12 cellular contexts compared by ENCODE assay signal in genomic region chr9:71490810-71491209, GRCh38.
DNase-seq lines count a peak whose midpoint lies in the region; ATAC-seq and TF ChIP-seq lines count a peak whose summit lies in the region.
"Had no signal": no experiment of that assay in that cellular context is flagged by ENCODE, and none has a peak within 500 bp of the region (broad histone marks: within the 10 kb centered on the region; RNA-seq: fewer than 3 reads in every experiment).

No MANE protein-coding gene starts in this region.

- H3K36me3 ChIP-seq in breast epithelium = no peaks in the 10 kb centered on the region
- H3K36me3 ChIP-seq in Loucy (ENCODE audit: insufficient read depth, low read length) = no peaks in the 10 kb centered on the region
- H3K36me3 ChIP-seq in aorta (ENCODE audit: control insufficient read depth in 1 of 2, insufficient read depth in 2 of 2, low read length in 1 of 2) = no peaks in the 10 kb centered on the region
- no peaks in the 10 kb centered on the region for H3K36me3 ChIP-seq in tibial artery
- no peaks in the 10 kb centered on the region for H3K36me3 ChIP-seq in lower lobe of right lung
- H3K36me3 ChIP-seq: BLaER1 treated with 17β-estradiol and CSF1 and Interleukin-3, amounts not matched to agents 10 nM and 100 nM had no signal

- no peaks in the 10 kb centered on the region for H3F3A ChIP-seq in Loucy (ENCODE audit: low read depth)

- H3K9me3 ChIP-seq in breast epithelium (no peaks in the 10 kb centered on the region), Loucy (ENCODE audit: insufficient read depth, low read depth, low read length) (no peaks in the 10 kb centered on the region), aorta (ENCODE audit: control insufficient read depth, low read length) (no peaks in the 10 kb centered on the region), tibial artery (no peaks in the 10 kb centered on the region), lower lobe of right lung (no peaks in the 10 kb centered on the region)

- H3K9ac ChIP-seq in Loucy (ENCODE audit: low read depth, low read length, poor library complexity, severe bottlenecking) = no peak overlapping the region
- H3K9ac ChIP-seq: BLaER1 treated with 17β-estradiol and CSF1 and Interleukin-3, amounts not matched to agents 10 nM and 100 nM; parathyroid adenoma had no signal

- H3K27ac Mint-ChIP-seq in MCF 10A (ENCODE audit: low read depth, unreplicated experiment) = no peak overlapping the region

- no peak overlapping the region for H3K4me3 ChIP-seq in breast epithelium
- no peak overlapping the region for H3K4me3 ChIP-seq in Loucy (ENCODE audit: low read length, poor library complexity, severe bottlenecking)
- no peak overlapping the region for H3K4me3 ChIP-seq in dorsolateral prefrontal cortex
- no peak overlapping the region for H3K4me3 ChIP-seq in aorta (ENCODE audit: low read length in 2 of 2)
- H3K4me3 ChIP-seq in tibial artery = no peak overlapping the region
- H3K4me3 ChIP-seq in lower lobe of right lung = no peak overlapping the region
- H3K4me3 ChIP-seq: BLaER1 treated with 17β-estradiol and CSF1 and Interleukin-3, amounts not matched to agents 10 nM and 100 nM had no signal

- H3K4me2 ChIP-seq in Loucy (ENCODE audit: low read depth, low read length, poor library complexity, severe bottlenecking) = no peak overlapping the region
- H3K4me2 ChIP-seq: BLaER1 treated with 17β-estradiol and CSF1 and Interleukin-3, amounts not matched to agents 10 nM and 100 nM had no signal

- TF ChIP-seq POLR2A in breast epithelium (IDR thresholded peaks at IDR 0.05) = no peak

- no peaks in the 10 kb centered on the region for H3K79me2 ChIP-seq in Loucy (ENCODE audit: insufficient read depth, low read length)
- H3K79me2 ChIP-seq: parathyroid adenoma had no signal

- 38 to 42% methylated on average over 2 of the region's 2 CpGs for WGBS in aorta, 2 donors

- TF ChIP-seq CTCF in MCF 10A (IDR thresholded peaks at IDR 0.05; ENCODE audit: unreplicated experiment) (peak; percentile 50), breast epithelium (IDR thresholded peaks at IDR 0.05) (no peak), Loucy (conservative IDR thresholded peaks at IDR 0.05; ENCODE audit: low read length) (peak; percentile 59), dorsolateral prefrontal cortex (IDR thresholded peaks at IDR 0.05 in 54 of 56, conservative IDR thresholded peaks at IDR 0.05 in 2 of 56; ENCODE audit: low read depth in 1 of 56, partially characterized antibody in 56 of 56) (peak in 30 of 56 donors; percentile 6 to 44 (median 26)), tibial artery (IDR thresholded peaks at IDR 0.05) (no peak), lower lobe of right lung (IDR thresholded peaks at IDR 0.05) (no peak)

- no peaks in the 10 kb centered on the region for H3K9me3 Mint-ChIP-seq in MCF 10A (ENCODE audit: unreplicated experiment)

- no peaks in the 10 kb centered on the region for H3K9me2 ChIP-seq in Loucy (replicated peaks; ENCODE audit: low read depth, low read length)

- no TSS peak for BruUV-seq in MCF 10A (replicated peaks; lab: Mats Ljungman, UMichigan)

- intact Hi-C loops in MCF 10A (cut with micrococcal nuclease) = loop anchor here (2.0 to 5.0 kb wide), 3 partner anchors 111 to 278 kb away; partner anchors contain the start of gene CEMIP2
- intact Hi-C loops in breast epithelium (cut with DNase I; ENCODE audit: low total_unique reads) = loop anchor here (2.0 kb wide), 1 partner anchor 42 kb away; no protein-coding TSS in a partner anchor
- intact Hi-C loops in dorsolateral prefrontal cortex (cut with DNase I) = no loop called here
- intact Hi-C loops in aorta (cut with DNase I) = no loop called here
- intact Hi-C loops in tibial artery (cut with DNase I; ENCODE audit: low total_unique reads) = no loop called here
- intact Hi-C loops in lower lobe of right lung (cut with DNase I) = no loop called here

- CTCF ChIA-PET in MCF 10A (lab: Yijun Ruan, JAX) = interaction anchor here (0.6 to 4.7 kb wide), 42 partner anchors 8 to 440 kb away, joined by 3 to 22 read pairs (median 4); partner anchors contain the start of gene CEMIP2

- H3K27me3 ChIP-seq in breast epithelium (no peaks in the 10 kb centered on the region), Loucy (ENCODE audit: insufficient read depth, low read length, poor library complexity, severe bottlenecking) (no peaks in the 10 kb centered on the region), dorsolateral prefrontal cortex (peaks cover 0 to 13% (median 0%) of the 10 kb centered on the region in 45 donors), aorta (ENCODE audit: control insufficient read depth in 1 of 2, insufficient read depth in 2 of 2, low read length in 1 of 2) (no peaks in the 10 kb centered on the region), tibial artery (peaks cover 0 to 4% of the 10 kb centered on the region in 2 donors), lower lobe of right lung (ENCODE audit: low read depth) (no peaks in the 10 kb centered on the region)
- H3K27me3 ChIP-seq: BLaER1 treated with 17β-estradiol and CSF1 and Interleukin-3, amounts not matched to agents 10 nM and 100 nM had no signal

- no peaks in the 10 kb centered on the region for H3K36me3 Mint-ChIP-seq in MCF 10A (ENCODE audit: insufficient read depth, unreplicated experiment)

- H3K27me3 Mint-ChIP-seq in MCF 10A (ENCODE audit: insufficient read depth, unreplicated experiment) = no peaks in the 10 kb centered on the region

- POLR2A ChIA-PET in MCF 10A (lab: Yijun Ruan, JAX) = interaction anchor here (0.7 to 1.7 kb wide), 3 partner anchors 15 to 276 kb away, joined by 3 to 5 read pairs (median 3); no protein-coding TSS in a partner anchor

- DNase-seq in MCF 10A (ENCODE audit: unreplicated experiment) = peak; percentile 33
- no peak for DNase-seq in breast epithelium (ENCODE audit: low spot score in 2 of 2)
- DNase-seq in dorsolateral prefrontal cortex = no peak
- DNase-seq in aorta = no peak
- no peak for DNase-seq in tibial artery
- no peak for DNase-seq in lower lobe of right lung
- no peak for DNase-seq in DMS153 (lab: John Stamatoyannopoulos, UW)
- DNase-seq: NCI-H524 treated with DMSO at 0.1 percent for 48 hours had no signal

- no peaks in the 10 kb centered on the region for H4K20me1 ChIP-seq in Loucy (ENCODE audit: insufficient read depth, low read length, poor library complexity, severe bottlenecking)
- H4K20me1 ChIP-seq: BLaER1 treated with 17β-estradiol and CSF1 and Interleukin-3, amounts not matched to agents 10 nM and 100 nM had no signal

- ATAC-seq in aorta (ENCODE audit: low FRiP score) (peak; percentile 48), lower lobe of right lung (no peak)
- ATAC-seq: activated CD4-positive, CD25-positive, alpha-beta regulatory T cell treated with anti-CD3 and anti-CD28 coated beads, Interleukin-2, amount 50 U/mL, for 24 hours had no signal

- H3K4me3 Mint-ChIP-seq in MCF 10A (ENCODE audit: unreplicated experiment) = no peak overlapping the region

- H3K4me1 Mint-ChIP-seq in MCF 10A (ENCODE audit: insufficient read depth, unreplicated experiment) = peaks cover 3% of the 10 kb centered on the region

- H2AFZ ChIP-seq in Loucy (ENCODE audit: low read length) = no peak overlapping the region
- H2AFZ ChIP-seq: parathyroid adenoma had no signal

- H3K4me1 ChIP-seq in breast epithelium = no peaks in the 10 kb centered on the region
- H3K4me1 ChIP-seq in Loucy (ENCODE audit: insufficient read depth, low read length, poor library complexity, severe bottlenecking) = no peaks in the 10 kb centered on the region
- no peaks in the 10 kb centered on the region for H3K4me1 ChIP-seq in aorta (ENCODE audit: control insufficient read depth in 1 of 2, insufficient read depth in 2 of 2, low read length in 2 of 2)
- no peaks in the 10 kb centered on the region for H3K4me1 ChIP-seq in tibial artery
- H3K4me1 ChIP-seq in lower lobe of right lung = no peaks in the 10 kb centered on the region
- H3K4me1 ChIP-seq: parathyroid adenoma had no signal

- H3K27ac ChIP-seq in breast epithelium (no peak overlapping the region), dorsolateral prefrontal cortex (no peak overlapping the region), aorta (ENCODE audit: low read depth in 1 of 2, low read length in 2 of 2) (no peak overlapping the region), tibial artery (no peak overlapping the region), lower lobe of right lung (no peak overlapping the region)
- H3K27ac ChIP-seq: BLaER1 treated with 17β-estradiol and CSF1 and Interleukin-3, amounts not matched to agents 10 nM and 100 nM; parathyroid adenoma had no signal

Comparison
In these comparisons a context has a peak if more than half of its experiments do, and no peak if none do; other contexts are left out.
1. CTCF ChIP-seq: peak in MCF 10A (single experiment), Loucy (single experiment) and dorsolateral prefrontal cortex (30 of 56); none in breast epithelium (0 of 3), tibial artery (0 of 2) and lower lobe of right lung (single experiment).
2. intact Hi-C loops: an anchor here in MCF 10A (2.0 to 5.0 kb wide) and breast epithelium (2.0 kb wide); none called in dorsolateral prefrontal cortex, aorta, tibial artery and lower lobe of right lung.